Comparison of ENCODE assay signal across 10 cellular contexts in genomic region chr22:21009638-21010425, GRCh38. TPM values are rescaled to one million over a fixed set of nuclear protein-coding genes. Genes with fewer than 3 reads are reported as not detected.
DNase-seq lines count a peak whose midpoint lies in the region; ATAC-seq, FAIRE-seq and TF ChIP-seq lines count a peak whose summit lies in the region.
"Had no signal": no experiment of that assay in that cellular context is flagged by ENCODE, and none has a peak within 500 bp of the region (broad histone marks: within the 10 kb centered on the region; RNA-seq: fewer than 3 reads in every experiment).

No MANE protein-coding gene starts in this region.

- H2AFZ ChIP-seq in K562 (ENCODE audit: low read depth, low read length), result no peak overlapping the region

- TF ChIP-seq RAD21 in K562 (CRISPR knock-in tag; conservative IDR thresholded peaks at IDR 0.05 in 1 of 2, IDR thresholded peaks at IDR 0.05 in 1 of 2), result no peak; a peak in 1 of 4 replicates

- no peak overlapping the region for H3K4me3 ChIP-seq in K562

- H3K9me1 ChIP-seq in K562 (ENCODE audit: control insufficient read depth, insufficient read depth, low read length), result peaks cover 7% of the 10 kb centered on the region

- in situ Hi-C loops in KBM-7 (cut with MboI; ENCODE audit: low pct_unique_long_range_greater_than_20kb, low sequenced_read_pairs), result no loop called here
- in situ Hi-C loops in K562 (cut with MboI), result no loop called here

- H3K9ac ChIP-seq in K562 (ENCODE audit: insufficient read depth in 1 of 2, low read depth in 2 of 2, low read length in 2 of 2), result no peak overlapping the region; a peak in 1 of 4 replicates

- H3K27ac ChIP-seq in K562 (ENCODE audit: extremely low read depth, low read depth, low read length), result no peak overlapping the region

- peaks cover 10% of the 10 kb centered on the region; the same call in 1 of the 3 replicates for H3K36me3 ChIP-seq in K562 (ENCODE audit: control insufficient read depth, insufficient read depth, low read length)

- TF ChIP-seq EP300 in K562 (IDR thresholded peaks at IDR 0.05; ENCODE audit: low read length), result no peak

- DNase-seq in COLO829 (ENCODE audit: low spot score) (peak; percentile 44), KBM-7 (peak; percentile 55), K562 (ENCODE audit: extremely low read depth in 1 of 4, low spot score in 3 of 4) (peak; percentile 85 to 87 (median 86)), left colon (peak in 1 of 2 donors; percentile 37), Ammon's horn (ENCODE audit: low spot score) (no peak), GM12891 (ENCODE audit: insufficient read length, low spot score) (no peak), NCI-H446 treated with DMSO at 0.1 percent for 48 hours (lab: John Stamatoyannopoulos, UW) (no peak)

- ATAC-seq in K562, result peak; percentile 16
- ATAC-seq in left colon, result peak; percentile 61
- ATAC-seq in HG02870 (IDR thresholded peaks at IDR 0.05; ENCODE audit: unreplicated experiment), result no peak

- no peaks in the 10 kb centered on the region for H3K27me3 ChIP-seq in K562 (ENCODE audit: control insufficient read depth in 2 of 2, insufficient read depth in 2 of 2, low read length in 2 of 2)

- POLR2A ChIA-PET in K562 (lab: Yijun Ruan, JAX), result interaction anchor here (0.7 to 13.9 kb wide), 7 partner anchors 10 to 254 kb away, joined by 3 to 333 read pairs (median 3); partner anchors contain the start of gene THAP7

- CTCF ChIA-PET in K562 (lab: Yijun Ruan, JAX; ENCODE audit: low intra/inter-chr PET ratio), result no interaction called here

- no peak for TF ChIP-seq POLR2A in K562 (conservative IDR thresholded peaks at IDR 0.05)
- no peak for TF ChIP-seq POLR2A in GM12891 (IDR thresholded peaks at IDR 0.05; ENCODE audit: low read depth, low read length)

- FAIRE-seq in K562 (lab: Jason Lieb, UNC) (peak; percentile 48), GM12891 (lab: Jason Lieb, UNC) (no peak)

- H3K9me3 ChIP-seq in K562 (replicated peaks; ENCODE audit: control insufficient read depth, insufficient read depth, low read depth, low read length), result no peaks in the 10 kb centered on the region

- TF ChIP-seq CTCF in K562 (IDR thresholded peaks at IDR 0.05 in 2 of 3, conservative IDR thresholded peaks at IDR 0.05 in 1 of 3; ENCODE audit: insufficient read depth in 2 of 3, low read depth in 1 of 3, low read length in 3 of 3), result no peak

- H3K4me1 ChIP-seq in K562 (replicated peaks in 1 of 2; ENCODE audit: control insufficient read depth in 2 of 2, insufficient read depth in 2 of 2, low read length in 2 of 2), result peaks cover 17 to 27% of the 10 kb centered on the region in 2 experiments

- H3K4me2 ChIP-seq in K562 (ENCODE audit: insufficient read depth, low read length), result no peak overlapping the region

- H4K20me1 ChIP-seq in K562 (replicated peaks; ENCODE audit: control insufficient read depth, insufficient read depth, low read length), result peaks cover 12% of the 10 kb centered on the region

- WGBS in K562 (ENCODE audit: insufficient coverage, low coverage, missing lambda C conversion rate), result 30% methylated on average over 10 of the region's 10 CpGs

- intact Hi-C loops in K562 (cut with micrococcal nuclease), result loop anchor here (5.0 kb wide), 1 partner anchor 37 kb away; the partner anchor contains the start of gene LRRC74B
- intact Hi-C loops in left colon (cut with DNase I, micrococcal nuclease), result no loop called here

- peaks cover 7% of the 10 kb centered on the region; the same call in 2 of the 3 replicates for H3K79me2 ChIP-seq in K562 (ENCODE audit: control insufficient read depth, insufficient read depth, low read length)

- no TSS peak for BruUV-seq in K562 (replicated peaks; lab: Mats Ljungman, UMichigan)

RNA-seq across cellular contexts. Expression of gene P2RX6, which starts 5.1 kb away (rescaled TPM):
- 8.3 and 26.4 TPM in 2 replicates for total RNA-seq in K562 (2011; cell fraction: chromatin; rRNA removed; ENCODE audit: low replicate concordance)
- 15.5 and 19.3 TPM in 2 replicates for total RNA-seq in K562 (2011; cell fraction: nucleolus; rRNA removed)
- 13.6 and 14.4 TPM in 2 replicates for total RNA-seq in K562 (2011; cell fraction: nucleoplasm; rRNA removed)
- total RNA-seq in K562 (2014; rRNA removed) (1.5 and 1.9 TPM in 2 replicates), K562 (2014; rRNA removed; fragmentation: Illumina TruSeq; extraction: Trizol) (0.77 and 1.0 TPM in 2 replicates), K562 (2015; rRNA removed; fragmentation: Illumina TruSeq; extraction: Trizol) (1.6 and 1.7 TPM in 2 replicates), K562 (2021) (2.3 and 2.7 TPM in 2 replicates), left colon (1 to 10 TPM in 1 of 2 donors, under 1 TPM in 1; 0.73 to 1.5 TPM)
- polyA plus RNA-seq in K562 (2011; rRNA removed) (1.2 and 1.5 TPM in 2 replicates), K562 (2014; fragmentation: Illumina TruSeq; extraction: Trizol) (1.3 and 1.5 TPM in 2 replicates), K562 (2014; fragmentation: Nextera tagmentation; extraction: Ambion mirVana) (under 1 TPM in 1 of 2 experiments, not detected in 1; 0.01 TPM), K562 (2014; rRNA removed) (3.7 and 3.9 TPM in 2 replicates)
- 1.4 and 2.2 TPM in 2 replicates for polyA plus RNA-seq in K562 (2011; cell fraction: cytosol; rRNA removed)
- polyA plus RNA-seq in K562 (2011; cell fraction: nucleus; rRNA removed), result 16.2 and 34.8 TPM in 2 replicates
- polyA plus RNA-seq in K562 (2012), result 4.7 and 7.9 TPM in 2 replicates
- 1.6 and 2.5 TPM in 2 replicates for polyA minus RNA-seq in K562 (2011; rRNA and poly(A)+ RNA removed)
- polyA minus RNA-seq in K562 (2011; cell fraction: cytosol; rRNA and poly(A)+ RNA removed), result 1.0 TPM in 1 of 2 replicates, not detected in the other
- polyA minus RNA-seq in K562 (2011; cell fraction: nucleus; rRNA and poly(A)+ RNA removed), result 5.6 and 7.5 TPM in 2 replicates
- 0.15 TPM for polyA plus RNA-seq in GM12891 (2012; ENCODE audit: low read depth, missing spikeins)

RNA-seq across cellular contexts. Expression of gene THAP7, which starts 7.9 kb away (rescaled TPM):
- 90.2 and 332 TPM in 2 replicates for total RNA-seq in K562 (2011; cell fraction: chromatin; rRNA removed; ENCODE audit: low replicate concordance)
- 398 and 463 TPM in 2 replicates for total RNA-seq in K562 (2011; cell fraction: nucleolus; rRNA removed)
- 158 and 211 TPM in 2 replicates for total RNA-seq in K562 (2011; cell fraction: nucleoplasm; rRNA removed)
- total RNA-seq in K562 (2014; rRNA removed) (245 and 323 TPM in 2 replicates), K562 (2014; rRNA removed; fragmentation: Illumina TruSeq; extraction: Trizol) (32.0 and 35.6 TPM in 2 replicates), K562 (2015; rRNA removed; fragmentation: Illumina TruSeq; extraction: Trizol) (120 and 129 TPM in 2 replicates), K562 (2021) (169 and 183 TPM in 2 replicates), left colon (10 to 100 TPM; 18.1 to 20.0 TPM)
- polyA plus RNA-seq in K562 (2011; rRNA removed) (75.4 and 94.6 TPM in 2 replicates), K562 (2014; fragmentation: Illumina TruSeq; extraction: Trizol) (84.1 and 121 TPM in 2 replicates), K562 (2014; fragmentation: Nextera tagmentation; extraction: Ambion mirVana) (10 to 100 TPM in 1 of 2 experiments, 1 to 10 TPM in 1; 7.9 to 33.1 TPM), K562 (2014; rRNA removed) (263 and 266 TPM in 2 replicates)
- 137 and 308 TPM in 2 replicates for polyA plus RNA-seq in K562 (2011; cell fraction: cytosol; rRNA removed)
- 202 and 335 TPM in 2 replicates for polyA plus RNA-seq in K562 (2011; cell fraction: nucleus; rRNA removed)
- polyA plus RNA-seq in K562 (2012), result 114 and 118 TPM in 2 replicates
- 39.0 and 48.5 TPM in 2 replicates for polyA minus RNA-seq in K562 (2011; rRNA and poly(A)+ RNA removed)
- polyA minus RNA-seq in K562 (2011; cell fraction: cytosol; rRNA and poly(A)+ RNA removed), result 53.5 and 55.4 TPM in 2 replicates
- polyA minus RNA-seq in K562 (2011; cell fraction: nucleus; rRNA and poly(A)+ RNA removed), result 261 and 385 TPM in 2 replicates
- 18.9 TPM for polyA plus RNA-seq in GM12891 (2012; ENCODE audit: low read depth, missing spikeins)

RNA-seq across cellular contexts. Expression of gene SLC7A4, which starts 22.5 kb away (rescaled TPM):
- not detected in 2 replicates for total RNA-seq in K562 (2011; cell fraction: chromatin; rRNA removed; ENCODE audit: low replicate concordance)
- total RNA-seq in K562 (2011; cell fraction: nucleolus; rRNA removed), result not detected in 2 replicates
- not detected in 2 replicates for total RNA-seq in K562 (2011; cell fraction: nucleoplasm; rRNA removed)
- total RNA-seq in K562 (2014; rRNA removed), result not detected in 2 replicates
- total RNA-seq in K562 (2014; rRNA removed; fragmentation: Illumina TruSeq; extraction: Trizol), result not detected in 2 replicates
- total RNA-seq in K562 (2015; rRNA removed; fragmentation: Illumina TruSeq; extraction: Trizol), result not detected in 2 replicates
- total RNA-seq in K562 (2021), result not detected in 2 replicates
- not detected in 2 replicates for polyA plus RNA-seq in K562 (2011; rRNA removed)
- 0.07 TPM in 1 of 2 replicates, not detected in the other for polyA plus RNA-seq in K562 (2011; cell fraction: cytosol; rRNA removed)
- polyA plus RNA-seq in K562 (2011; cell fraction: nucleus; rRNA removed), result not detected in 2 replicates
- polyA plus RNA-seq in K562 (2012), result 0.03 and 0.14 TPM in 2 replicates
- polyA plus RNA-seq in K562 (2014; fragmentation: Illumina TruSeq; extraction: Trizol), result not detected in 2 replicates
- not detected for polyA plus RNA-seq in K562 (2014; fragmentation: Nextera tagmentation; extraction: Ambion mirVana)
- not detected in 2 replicates for polyA plus RNA-seq in K562 (2014; rRNA removed)
- not detected in 2 replicates for polyA minus RNA-seq in K562 (2011; rRNA and poly(A)+ RNA removed)
- not detected in 2 replicates for polyA minus RNA-seq in K562 (2011; cell fraction: cytosol; rRNA and poly(A)+ RNA removed)
- polyA minus RNA-seq in K562 (2011; cell fraction: nucleus; rRNA and poly(A)+ RNA removed), result not detected in 2 replicates
- 1 to 10 TPM; 4.0 to 4.9 TPM for total RNA-seq in left colon
- polyA plus RNA-seq in GM12891 (2012; ENCODE audit: low read depth, missing spikeins), result 0.05 TPM

RNA-seq across cellular contexts. Expression of gene LZTR1, which starts 27.7 kb away (rescaled TPM):
- 338 and 754 TPM in 2 replicates for total RNA-seq in K562 (2011; cell fraction: chromatin; rRNA removed; ENCODE audit: low replicate concordance)
- total RNA-seq in K562 (2011; cell fraction: nucleolus; rRNA removed), result 395 and 404 TPM in 2 replicates
- 258 and 287 TPM in 2 replicates for total RNA-seq in K562 (2011; cell fraction: nucleoplasm; rRNA removed)
- total RNA-seq in K562 (2014; rRNA removed) (87.2 and 120 TPM in 2 replicates), K562 (2014; rRNA removed; fragmentation: Illumina TruSeq; extraction: Trizol) (46.4 and 63.0 TPM in 2 replicates), K562 (2015; rRNA removed; fragmentation: Illumina TruSeq; extraction: Trizol) (51.3 and 53.2 TPM in 2 replicates), K562 (2021) (132 and 135 TPM in 2 replicates), left colon (10 to 100 TPM; 49.9 to 50.4 TPM)
- polyA plus RNA-seq in K562 (2011; rRNA removed) (63.0 and 88.5 TPM in 2 replicates), K562 (2014; fragmentation: Illumina TruSeq; extraction: Trizol) (74.3 and 89.8 TPM in 2 replicates), K562 (2014; fragmentation: Nextera tagmentation; extraction: Ambion mirVana) (1 to 10 TPM; 2.2 to 3.1 TPM), K562 (2014; rRNA removed) (115 and 129 TPM in 2 replicates)
- polyA plus RNA-seq in K562 (2011; cell fraction: cytosol; rRNA removed), result 50.8 and 68.8 TPM in 2 replicates
- 703 and 913 TPM in 2 replicates for polyA plus RNA-seq in K562 (2011; cell fraction: nucleus; rRNA removed)
- polyA plus RNA-seq in K562 (2012), result 80.6 and 93.5 TPM in 2 replicates
- polyA minus RNA-seq in K562 (2011; rRNA and poly(A)+ RNA removed), result 64.5 and 72.9 TPM in 2 replicates
- 41.9 and 49.7 TPM in 2 replicates for polyA minus RNA-seq in K562 (2011; cell fraction: cytosol; rRNA and poly(A)+ RNA removed)
- polyA minus RNA-seq in K562 (2011; cell fraction: nucleus; rRNA and poly(A)+ RNA removed), result 188 and 205 TPM in 2 replicates
- polyA plus RNA-seq in GM12891 (2012; ENCODE audit: low read depth, missing spikeins), result 18.2 TPM

RNA-seq across cellular contexts. Expression of gene LRRC74B, which starts 35.9 kb away (rescaled TPM):
- 0.16 and 0.28 TPM in 2 replicates for total RNA-seq in K562 (2011; cell fraction: chromatin; rRNA removed; ENCODE audit: low replicate concordance)
- 0.26 TPM in 1 of 2 replicates, not detected in the other for total RNA-seq in K562 (2011; cell fraction: nucleolus; rRNA removed)
- total RNA-seq in K562 (2011; cell fraction: nucleoplasm; rRNA removed), result not detected in 2 replicates
- total RNA-seq in K562 (2014; rRNA removed) (not detected in 2 replicates), K562 (2014; rRNA removed; fragmentation: Illumina TruSeq; extraction: Trizol) (not detected in 2 replicates), K562 (2015; rRNA removed; fragmentation: Illumina TruSeq; extraction: Trizol) (not detected in 2 replicates), K562 (2021) (not detected in 2 replicates), left colon (under 1 TPM in 1 of 2 donors, not detected in 1; 0.18 TPM)
- polyA plus RNA-seq in K562 (2011; rRNA removed) (not detected in 2 replicates), K562 (2014; fragmentation: Illumina TruSeq; extraction: Trizol) (not detected in 2 replicates), K562 (2014; fragmentation: Nextera tagmentation; extraction: Ambion mirVana) (not detected), K562 (2014; rRNA removed) (0.04 TPM in 1 of 2 replicates, not detected in the other)
- polyA plus RNA-seq in K562 (2011; cell fraction: cytosol; rRNA removed), result 0.01 TPM in 2 replicates
- 0.03 and 0.11 TPM in 2 replicates for polyA plus RNA-seq in K562 (2011; cell fraction: nucleus; rRNA removed)
- polyA plus RNA-seq in K562 (2012), result 0.21 TPM in 1 of 2 replicates, not detected in the other
- not detected in 2 replicates for polyA minus RNA-seq in K562 (2011; rRNA and poly(A)+ RNA removed)
- polyA minus RNA-seq in K562 (2011; cell fraction: cytosol; rRNA and poly(A)+ RNA removed), result not detected in 2 replicates
- polyA minus RNA-seq in K562 (2011; cell fraction: nucleus; rRNA and poly(A)+ RNA removed), result not detected in 2 replicates
- not detected for polyA plus RNA-seq in GM12891 (2012; ENCODE audit: low read depth, missing spikeins)
- total RNA-seq: activated T-helper 2 cell treated with anti-CD3 and anti-CD28 coated beads, Interferon-gamma antibody, Interleukin-2, Interleukin-4, amounts not matched to agents 10 μg/mL and 5 μg/mL and 100 μg/mL, durations not matched to agents 14 hours and 24 hours and 36 hours; mesothelial cell of epicardium had no signal

Comparison
In these comparisons a context has a peak if more than half of its experiments do, and no peak if none do; other contexts are left out.
1. DNase-seq: peak in COLO829 (single experiment), KBM-7 (single experiment) and K562 (4 of 4); none in Ammon's horn (single experiment), GM12891 (single experiment) and NCI-H446 treated with DMSO at 0.1 percent for 48 hours (single experiment).
2. RNA of gene SLC7A4, which starts 22.5 kb away (total RNA-seq): 4.0 to 4.9 TPM in left colon; not detected in K562; every median in the first group is over 4 times any median in the second.